ENCODE assay signal across 4 cellular contexts in genomic region chr12:64848409-64848808, GRCh38. TPM values are rescaled to one million over a fixed set of nuclear protein-coding genes. Genes with fewer than 3 reads are reported as not detected.
DNase-seq lines count a peak whose midpoint lies in the region; ATAC-seq, FAIRE-seq and TF ChIP-seq lines count a peak whose summit lies in the region.
"Not testable (repeated sequence)": the region's sequence is repeated elsewhere in the genome, so short reads cannot be mapped to it uniquely, and the experiment has no call there.
"Had no signal": no experiment of that assay in that cellular context is flagged by ENCODE, and none has a peak within 500 bp of the region (broad histone marks: within the 10 kb centered on the region; RNA-seq: fewer than 3 reads in every experiment).

No MANE protein-coding gene starts in this region.

- intact Hi-C loops in K562 (cut with micrococcal nuclease), result not testable (repeated sequence)

- not testable (repeated sequence) for BruUV-seq in K562 (replicated peaks; lab: Mats Ljungman, UMichigan)

- not testable (repeated sequence) for H3K79me2 ChIP-seq in K562 (ENCODE audit: control insufficient read depth, insufficient read depth, low read length)

- not testable (repeated sequence) for H3K4me2 ChIP-seq in K562 (ENCODE audit: insufficient read depth, low read length)

- in situ Hi-C loops in K562 (cut with MboI), result not testable (repeated sequence)

- POLR2A ChIA-PET in HEK293 (lab: Yijun Ruan, JAX); K562 (lab: Yijun Ruan, JAX): not testable (repeated sequence)

- H3K9me1 ChIP-seq in K562 (ENCODE audit: control insufficient read depth, insufficient read depth, low read length), result not testable (repeated sequence)

- H4K20me1 ChIP-seq in K562 (replicated peaks; ENCODE audit: control insufficient read depth, insufficient read depth, low read length), result not testable (repeated sequence)

- CTCF ChIA-PET in HEK293 (lab: Yijun Ruan, JAX); K562 (lab: Yijun Ruan, JAX; ENCODE audit: low intra/inter-chr PET ratio): not testable (repeated sequence)

- not testable (repeated sequence) for TF ChIP-seq RAD21 in K562 (CRISPR knock-in tag; conservative IDR thresholded peaks at IDR 0.05 in 1 of 2, IDR thresholded peaks at IDR 0.05 in 1 of 2)

- WGBS in K562 (ENCODE audit: insufficient coverage, low coverage, missing lambda C conversion rate), result 9% methylated on average over 4 of the region's 4 CpGs

- FAIRE-seq in K562 (lab: Jason Lieb, UNC), result not testable (repeated sequence)

- not testable (repeated sequence) for H2AFZ ChIP-seq in K562 (ENCODE audit: low read depth, low read length)

- H3K36me3 ChIP-seq in HEK293 (ENCODE audit: control insufficient read depth in 2 of 2, insufficient read depth in 1 of 2, low read length in 2 of 2); K562 (ENCODE audit: control insufficient read depth, insufficient read depth, low read length): not testable (repeated sequence)

- not testable (repeated sequence) for H3K4me3 ChIP-seq in HEK293 (ENCODE audit: low read depth, low read length); K562

- not testable (repeated sequence) for H3K9me3 ChIP-seq in HEK293 (ENCODE audit: control insufficient read depth, insufficient read depth, low read depth, low read length); K562 (replicated peaks; ENCODE audit: control insufficient read depth, insufficient read depth, low read depth, low read length)

- not testable (repeated sequence) for H3K27me3 ChIP-seq in K562 (ENCODE audit: control insufficient read depth in 2 of 2, insufficient read depth in 2 of 2, low read length in 2 of 2)

- TF ChIP-seq POLR2A in K562 (conservative IDR thresholded peaks at IDR 0.05), result not testable (repeated sequence)

- not testable (repeated sequence) for ATAC-seq in K562

- not testable (repeated sequence) for H3K9ac ChIP-seq in K562 (ENCODE audit: insufficient read depth in 1 of 2, low read depth in 2 of 2, low read length in 2 of 2)

- not testable (repeated sequence) for TF ChIP-seq CTCF in HEK293 (tag by site-specific recombination; IDR thresholded peaks at IDR 0.05); K562 (IDR thresholded peaks at IDR 0.05 in 2 of 3, conservative IDR thresholded peaks at IDR 0.05 in 1 of 3; ENCODE audit: insufficient read depth in 2 of 3, low read depth in 1 of 3, low read length in 3 of 3)

- not testable (repeated sequence) for H3K4me1 ChIP-seq in HEK293 (ENCODE audit: control insufficient read depth, insufficient read depth, low read length); K562 (replicated peaks in 1 of 2; ENCODE audit: control insufficient read depth in 2 of 2, insufficient read depth in 2 of 2, low read length in 2 of 2)

- not testable (repeated sequence) for DNase-seq in K562 (ENCODE audit: extremely low read depth in 1 of 4, low spot score in 3 of 4)

- not testable (repeated sequence) for H3K27ac ChIP-seq in HEK293 (ENCODE audit: extremely low read depth, low read depth, low read length); K562 (ENCODE audit: extremely low read depth, low read depth, low read length)

- not testable (repeated sequence) for TF ChIP-seq EP300 in K562 (IDR thresholded peaks at IDR 0.05; ENCODE audit: low read length)

TF ChIP-seq in HEK293, 187 proteins besides CTCF, POLR2A, EP300 and RAD21:
- TF ChIP-seq ZNF146 (tag by site-specific recombination; IDR thresholded peaks at IDR 0.05) (peak; percentile 85), ZNF580 (tag by site-specific recombination; IDR thresholded peaks at IDR 0.05) (peak; percentile 62; the same call in 1 of the 2 replicates)

TF ChIP-seq in K562, 482 proteins besides CTCF, POLR2A, EP300 and RAD21:
- TF ChIP-seq ZNF146 (CRISPR knock-in tag; IDR thresholded peaks at IDR 0.05; ENCODE audit: unreplicated experiment), result peak; percentile 58
TF ChIP-seq in K562: peak in this region for 1; not testable (repeated sequence) for 481.

RNA-seq across cellular contexts. Expression of gene TBC1D30, which starts 24.0 kb away (rescaled TPM):
- 0.16 and 0.21 TPM in 2 replicates for total RNA-seq in K562 (2011; cell fraction: chromatin; rRNA removed; ENCODE audit: low replicate concordance)
- total RNA-seq in K562 (2011; cell fraction: nucleolus; rRNA removed), result under 0.01 and 0.39 TPM in 2 replicates
- total RNA-seq in K562 (2011; cell fraction: nucleoplasm; rRNA removed), result 0.23 and 0.29 TPM in 2 replicates
- 0.08 and 0.32 TPM in 2 replicates for total RNA-seq in K562 (2014; rRNA removed)
- total RNA-seq in K562 (2014; rRNA removed; fragmentation: Illumina TruSeq; extraction: Trizol), result 0.15 and 0.19 TPM in 2 replicates
- 0.07 TPM in 1 of 2 replicates, not detected in the other for total RNA-seq in K562 (2015; rRNA removed; fragmentation: Illumina TruSeq; extraction: Trizol)
- total RNA-seq in K562 (2021), result 0.18 and 0.55 TPM in 2 replicates
- polyA plus RNA-seq in K562 (2011; rRNA removed), result 0.14 and 0.25 TPM in 2 replicates
- 0.16 and 0.58 TPM in 2 replicates for polyA plus RNA-seq in K562 (2011; cell fraction: cytosol; rRNA removed)
- polyA plus RNA-seq in K562 (2011; cell fraction: nucleus; rRNA removed), result 0.04 and 0.18 TPM in 2 replicates
- polyA plus RNA-seq in K562 (2012), result 0.10 and 0.21 TPM in 2 replicates
- polyA plus RNA-seq in K562 (2014; fragmentation: Illumina TruSeq; extraction: Trizol), result 0.10 and 0.19 TPM in 2 replicates
- polyA plus RNA-seq in K562 (2014; fragmentation: Nextera tagmentation; extraction: Ambion mirVana), result under 1 TPM in 1 of 2 experiments, not detected in 1; 0.08 TPM
- 0.48 TPM in 1 of 2 replicates, not detected in the other for polyA plus RNA-seq in K562 (2014; rRNA removed)
- 0.48 and 1.1 TPM in 2 replicates for polyA minus RNA-seq in K562 (2011; rRNA and poly(A)+ RNA removed)
- not detected in 2 replicates for polyA minus RNA-seq in K562 (2011; cell fraction: cytosol; rRNA and poly(A)+ RNA removed)
- polyA minus RNA-seq in K562 (2011; cell fraction: nucleus; rRNA and poly(A)+ RNA removed), result 0.13 and 0.22 TPM in 2 replicates
- polyA plus RNA-seq: CD4-positive, alpha-beta memory T cell; CD8-positive, alpha-beta memory T cell had no signal
